ENCODE assay signal across 1 cellular context in genomic region chr21:46154155-46154954, GRCh38.
TF ChIP-seq lines count a peak whose summit lies in the region.

No MANE protein-coding gene starts in this region.

TF ChIP-seq in HepG2, 621 proteins besides CTCF, POLR2A, EP300 and RAD21 (continued from another document and continues in another):
- TF ChIP-seq ZNF407 (CRISPR knock-in tag; IDR thresholded peaks at IDR 0.05; ENCODE audit: not compliant biosample characterization) (no peak), TAF1 (CRISPR knock-in tag; IDR thresholded peaks at IDR 0.05) (peak; percentile 56), REXO4 (CRISPR knock-in tag; IDR thresholded peaks at IDR 0.05; ENCODE audit: borderline replicate concordance) (no peak), ZNF558 (CRISPR knock-in tag; IDR thresholded peaks at IDR 0.05; ENCODE audit: borderline replicate concordance) (0 out of 2 replicates have a peak, but pooled peaks have one; percentile 10), ZNF451 (CRISPR knock-in tag; IDR thresholded peaks at IDR 0.05) (no peak), NRL (CRISPR knock-in tag; IDR thresholded peaks at IDR 0.05; ENCODE audit: borderline replicate concordance) (no peak), HNF4G (IDR thresholded peaks at IDR 0.05; ENCODE audit: borderline replicate concordance, low read depth, low read length) (no peak), HNF4G (CRISPR knock-in tag; IDR thresholded peaks at IDR 0.05; ENCODE audit: borderline replicate concordance, low read depth) (0 out of 2 replicates have a peak, but pooled peaks have one; percentile 10), ZNF30 (CRISPR knock-in tag; IDR thresholded peaks at IDR 0.05) (no peak), CENPT (CRISPR knock-in tag; IDR thresholded peaks at IDR 0.05; ENCODE audit: low read depth) (no peak), ZKSCAN5 (CRISPR knock-in tag; IDR thresholded peaks at IDR 0.05) (no peak), ZNF337 (CRISPR knock-in tag; IDR thresholded peaks at IDR 0.05; ENCODE audit: borderline replicate concordance, low read depth) (no peak), ZNF782 (CRISPR knock-in tag; IDR thresholded peaks at IDR 0.05; ENCODE audit: borderline replicate concordance) (no peak), POLR2AphosphoS2 (IDR thresholded peaks at IDR 0.05; ENCODE audit: low read depth, low read length) (no peak), EZH2 (conservative IDR thresholded peaks at IDR 0.05; ENCODE audit: low read depth, low read length) (no peak), MTA3 (CRISPR knock-in tag; IDR thresholded peaks at IDR 0.05) (no peak), MIER3 (CRISPR knock-in tag; IDR thresholded peaks at IDR 0.05; ENCODE audit: borderline replicate concordance) (no peak), ZSCAN31 (CRISPR knock-in tag; IDR thresholded peaks at IDR 0.05; ENCODE audit: low read depth) (peak; percentile 44; the same call in 1 of the 2 replicates), ZMAT3 (CRISPR knock-in tag; conservative IDR thresholded peaks at IDR 0.05) (no peak), TRIM24 (CRISPR knock-in tag; IDR thresholded peaks at IDR 0.05) (no peak), TBX3 (IDR thresholded peaks at IDR 0.05; ENCODE audit: borderline replicate concordance) (no peak), SSRP1 (CRISPR knock-in tag; IDR thresholded peaks at IDR 0.05) (no peak), PLSCR1 (CRISPR knock-in tag; IDR thresholded peaks at IDR 0.05; ENCODE audit: borderline replicate concordance) (no peak), RBM39 (IDR thresholded peaks at IDR 0.05; ENCODE audit: low read depth, low read length, poor library complexity, severe bottlenecking) (no peak), TP53 (CRISPR knock-in tag; conservative IDR thresholded peaks at IDR 0.05) (no peak), ZBTB7B (CRISPR knock-in tag; IDR thresholded peaks at IDR 0.05) (no peak), ZNF253 (CRISPR knock-in tag; IDR thresholded peaks at IDR 0.05; ENCODE audit: borderline replicate concordance) (no peak), KDM5A (IDR thresholded peaks at IDR 0.05; ENCODE audit: borderline replicate concordance, low read length) (no peak; the same call in 1 of the 2 replicates), SPEN (CRISPR knock-in tag; IDR thresholded peaks at IDR 0.05; ENCODE audit: low read depth) (no peak; the same call in 1 of the 2 replicates), RAD51 (IDR thresholded peaks at IDR 0.05; ENCODE audit: borderline replicate concordance) (no peak), TGIF2 (CRISPR knock-in tag; IDR thresholded peaks at IDR 0.05) (no peak), ZNF589 (CRISPR knock-in tag; conservative IDR thresholded peaks at IDR 0.05) (0 out of 2 replicates have a peak, but pooled peaks have one; percentile 17), PRPF4 (IDR thresholded peaks at IDR 0.05; ENCODE audit: low read depth, low read length, poor library complexity, severe bottlenecking) (no peak), BHLHE40 (IDR thresholded peaks at IDR 0.05; ENCODE audit: low read length) (no peak), ZNF574 (CRISPR knock-in tag; IDR thresholded peaks at IDR 0.05) (peak; percentile 23; the same call in 1 of the 2 replicates), ZBTB4 (CRISPR knock-in tag; IDR thresholded peaks at IDR 0.05; ENCODE audit: borderline replicate concordance) (no peak), ZSCAN9 (CRISPR knock-in tag; IDR thresholded peaks at IDR 0.05; ENCODE audit: borderline replicate concordance) (no peak), SALL1 (CRISPR knock-in tag; IDR thresholded peaks at IDR 0.05) (no peak), ZNF614 (CRISPR knock-in tag; IDR thresholded peaks at IDR 0.05; ENCODE audit: borderline replicate concordance) (no peak), GATA4 (IDR thresholded peaks at IDR 0.05; ENCODE audit: borderline replicate concordance, low read depth) (no peak), ZSCAN25 (CRISPR knock-in tag; IDR thresholded peaks at IDR 0.05) (no peak; the same call in 1 of the 2 replicates), RFX3 (CRISPR knock-in tag; IDR thresholded peaks at IDR 0.05) (no peak), ZNF598 (CRISPR knock-in tag; IDR thresholded peaks at IDR 0.05; ENCODE audit: borderline replicate concordance) (no peak)
- TF ChIP-seq, protein P1, sequence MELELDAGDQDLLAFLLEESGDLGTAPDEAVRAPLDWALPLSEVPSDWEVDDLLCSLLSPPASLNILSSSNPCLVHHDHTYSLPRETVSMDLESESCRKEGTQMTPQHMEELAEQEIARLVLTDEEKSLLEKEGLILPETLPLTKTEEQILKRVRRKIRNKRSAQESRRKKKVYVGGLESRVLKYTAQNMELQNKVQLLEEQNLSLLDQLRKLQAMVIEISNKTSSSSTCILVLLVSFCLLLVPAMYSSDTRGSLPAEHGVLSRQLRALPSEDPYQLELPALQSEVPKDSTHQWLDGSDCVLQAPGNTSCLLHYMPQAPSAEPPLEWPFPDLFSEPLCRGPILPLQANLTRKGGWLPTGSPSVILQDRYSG (CRISPR knock-in tag; IDR thresholded peaks at IDR 0.05), result 0 out of 2 replicates have a peak, but pooled peaks have one; percentile 23
- TF ChIP-seq, protein P2, sequence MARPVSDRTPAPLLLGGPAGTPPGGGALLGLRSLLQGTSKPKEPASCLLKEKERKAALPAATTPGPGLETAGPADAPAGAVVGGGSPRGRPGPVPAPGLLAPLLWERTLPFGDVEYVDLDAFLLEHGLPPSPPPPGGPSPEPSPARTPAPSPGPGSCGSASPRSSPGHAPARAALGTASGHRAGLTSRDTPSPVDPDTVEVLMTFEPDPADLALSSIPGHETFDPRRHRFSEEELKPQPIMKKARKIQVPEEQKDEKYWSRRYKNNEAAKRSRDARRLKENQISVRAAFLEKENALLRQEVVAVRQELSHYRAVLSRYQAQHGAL (CRISPR knock-in tag; IDR thresholded peaks at IDR 0.05; ENCODE audit: not compliant biosample characterization), result no peak
